ENCODE assay signal across 22 cellular contexts in the genomic region with DNA sequence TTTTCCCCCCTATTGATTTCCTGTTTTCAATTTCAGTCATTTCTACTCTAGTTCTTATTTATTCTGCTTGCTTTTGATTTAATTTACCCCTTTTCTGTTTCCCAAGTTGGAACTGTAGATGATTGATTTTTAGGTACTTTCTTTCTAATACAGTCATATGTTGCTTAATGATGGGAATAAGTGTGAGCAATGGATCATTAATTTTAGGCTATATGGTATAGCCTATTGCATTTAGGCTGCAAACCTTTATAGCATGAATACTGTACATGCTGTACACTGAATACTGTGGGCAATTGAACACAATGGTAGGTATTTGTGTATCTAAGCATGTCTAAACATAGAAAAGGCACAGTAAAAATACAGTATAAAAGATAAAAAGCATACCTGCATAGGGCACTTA. TPM values are rescaled to one million over a fixed set of nuclear protein-coding genes. Genes with fewer than 3 reads are reported as not detected.
DNase-seq lines count a peak whose midpoint lies in the region; ATAC-seq lines count a peak whose summit lies in the region.
"Had no signal": no experiment of that assay in that cellular context is flagged by ENCODE, and none has a peak within 500 bp of the region (broad histone marks: within the 10 kb centered on the region; RNA-seq: fewer than 3 reads in every experiment).

No MANE protein-coding gene starts in this region.

- H2BK5ac ChIP-seq in mesenchymal stem cell (ENCODE audit: low read depth, low read length, poor library complexity, severe bottlenecking): peak overlapping the region; percentile 79

- H3K18ac ChIP-seq in mesenchymal stem cell (ENCODE audit: low read depth in 1 of 2, low read length in 2 of 2): no peak overlapping the region

- peaks cover 28% of the 10 kb centered on the region for H3K36me3 ChIP-seq in CD4-positive, CD25-positive, alpha-beta regulatory T cell (ENCODE audit: control insufficient read depth, insufficient read depth, low read length)
- H3K36me3 ChIP-seq in mesenchymal stem cell (ENCODE audit: control insufficient read depth in 1 of 2, insufficient read depth in 2 of 2, low read depth in 1 of 2, low read length in 2 of 2): peaks cover 9 to 64% of the 10 kb centered on the region in 2 experiments

- H3K4ac ChIP-seq in mesenchymal stem cell (ENCODE audit: low read depth in 1 of 2, low read length in 2 of 2): no peak overlapping the region

- peaks cover 16% of the 10 kb centered on the region for H3K4me1 Mint-ChIP-seq in activated CD4-positive, alpha-beta T cell treated with anti-CD3 and anti-CD28 coated beads, Interleukin-2, amount 10 ng/mL, durations not matched to agents 24 days and 14 days
- peaks cover 19 to 35% (median 30%) of the 10 kb centered on the region in 4 donors for H3K4me1 Mint-ChIP-seq in CD4-positive, CD25-positive, alpha-beta regulatory T cell

- no peak overlapping the region for H4K91ac ChIP-seq in mesenchymal stem cell (ENCODE audit: low read length)

- H3K4me3 ChIP-seq in CD4-positive, CD25-positive, alpha-beta regulatory T cell (ENCODE audit: low read depth, low read length): peak overlapping the region; percentile 14
- H3K4me3 ChIP-seq in mesenchymal stem cell (ENCODE audit: insufficient read depth in 1 of 2, low read depth in 1 of 2, low read length in 2 of 2) (no peak overlapping the region), right cardiac atrium (ENCODE audit: low read length) (no peak overlapping the region)
- H3K4me3 ChIP-seq: A549; BLaER1 treated with 17β-estradiol and CSF1 and Interleukin-3, amounts not matched to agents 10 nM and 100 nM; GM23248 had no signal

- no peak overlapping the region for H3K4me3 Mint-ChIP-seq in activated CD4-positive, alpha-beta T cell treated with anti-CD3 and anti-CD28 coated beads, Interleukin-2, amount 10 ng/mL, durations not matched to agents 24 days and 14 days
- peak overlapping the region in 1 of 4 donors; percentile 44 for H3K4me3 Mint-ChIP-seq in CD4-positive, CD25-positive, alpha-beta regulatory T cell
- H3K4me3 Mint-ChIP-seq: CD14-positive monocyte; CD4-positive, alpha-beta memory T cell; H9 had no signal

- H4K8ac ChIP-seq in mesenchymal stem cell (ENCODE audit: low read length): no peak overlapping the region

- H3K9me3 Mint-ChIP-seq in activated CD4-positive, alpha-beta T cell treated with anti-CD3 and anti-CD28 coated beads, Interleukin-2, amount 10 ng/mL, durations not matched to agents 24 days and 14 days: peaks cover 19% of the 10 kb centered on the region
- peaks cover 0 to 15% (median 7%) of the 10 kb centered on the region in 7 donors for H3K9me3 Mint-ChIP-seq in CD4-positive, CD25-positive, alpha-beta regulatory T cell

- no peak overlapping the region for H2AFZ ChIP-seq in mesenchymal stem cell (ENCODE audit: low read depth, low read length)
- H2AFZ ChIP-seq: GM23248 had no signal

- peaks cover 6% of the 10 kb centered on the region for H3K4me1 ChIP-seq in CD4-positive, CD25-positive, alpha-beta regulatory T cell (ENCODE audit: control insufficient read depth, insufficient read depth, low read length, poor library complexity, severe bottlenecking)
- H3K4me1 ChIP-seq in mesenchymal stem cell (ENCODE audit: control insufficient read depth, insufficient read depth, low read depth, low read length) (no peaks in the 10 kb centered on the region), right cardiac atrium (ENCODE audit: control insufficient read depth, insufficient read depth, low read length) (no peaks in the 10 kb centered on the region)
- H3K4me1 ChIP-seq: BE2C had no signal

- ATAC-seq in CD4-positive, CD25-positive, alpha-beta regulatory T cell (ENCODE audit: low read depth in 2 of 2): no peak
- ATAC-seq in GM18907 (IDR thresholded peaks at IDR 0.05; ENCODE audit: unreplicated experiment): peak; percentile 52
- ATAC-seq in right cardiac atrium: no peak
- ATAC-seq: A549, HCT116 had no signal

- H3K23ac ChIP-seq in mesenchymal stem cell (ENCODE audit: low read length in 2 of 2): no peak overlapping the region

- H2AK5ac ChIP-seq in mesenchymal stem cell (ENCODE audit: low read length, severe bottlenecking): no peak overlapping the region

- intact Hi-C loops in activated CD4-positive, alpha-beta T cell treated with anti-CD3 and anti-CD28 coated beads, Interleukin-2, amount 10 ng/mL, durations not matched to agents 24 days and 14 days (cut with micrococcal nuclease): no loop called here
- intact Hi-C loops in right cardiac atrium (cut with DNase I): no loop called here

- peak overlapping the region; percentile 36 for H3K27ac Mint-ChIP-seq in activated CD4-positive, alpha-beta T cell treated with anti-CD3 and anti-CD28 coated beads, Interleukin-2, amount 10 ng/mL, durations not matched to agents 24 days and 14 days
- peak overlapping the region in 1 of 3 donors; percentile 43 for H3K27ac Mint-ChIP-seq in CD4-positive, CD25-positive, alpha-beta regulatory T cell
- H3K27ac Mint-ChIP-seq: CD14-positive monocyte; CD4-positive, alpha-beta memory T cell; H9 had no signal

- no peaks in the 10 kb centered on the region for H3K27me3 Mint-ChIP-seq in activated CD4-positive, alpha-beta T cell treated with anti-CD3 and anti-CD28 coated beads, Interleukin-2, amount 10 ng/mL, durations not matched to agents 24 days and 14 days
- H3K27me3 Mint-ChIP-seq in CD4-positive, CD25-positive, alpha-beta regulatory T cell: no peaks in the 10 kb centered on the region
- H3K27me3 Mint-ChIP-seq: CD4-positive, alpha-beta memory T cell had no signal

- H3K36me3 Mint-ChIP-seq in activated CD4-positive, alpha-beta T cell treated with anti-CD3 and anti-CD28 coated beads, Interleukin-2, amount 10 ng/mL, durations not matched to agents 24 days and 14 days (ENCODE audit: low read depth): peaks cover 85% of the 10 kb centered on the region
- H3K36me3 Mint-ChIP-seq in CD4-positive, CD25-positive, alpha-beta regulatory T cell: peaks cover 74% of the 10 kb centered on the region

- H2BK15ac ChIP-seq in mesenchymal stem cell (ENCODE audit: low read depth, poor library complexity, severe bottlenecking): no peak overlapping the region

- H2BK120ac ChIP-seq in mesenchymal stem cell (ENCODE audit: low read depth, low read length): no peak overlapping the region

- H3K9me3 ChIP-seq in CD4-positive, CD25-positive, alpha-beta regulatory T cell (ENCODE audit: control insufficient read depth in 2 of 2, low read length in 2 of 2): peaks cover 4 to 5% of the 10 kb centered on the region in 2 experiments
- H3K9me3 ChIP-seq in mesenchymal stem cell (ENCODE audit: control insufficient read depth, low read length): peaks cover 57% of the 10 kb centered on the region
- peaks cover 2% of the 10 kb centered on the region for H3K9me3 ChIP-seq in right cardiac atrium (ENCODE audit: control insufficient read depth, low read length)
- H3K9me3 ChIP-seq: BE2C had no signal

- H3K4me2 ChIP-seq in mesenchymal stem cell (ENCODE audit: low read length, poor library complexity, severe bottlenecking): no peak overlapping the region
- H3K4me2 ChIP-seq: A549; BLaER1 treated with 17β-estradiol and CSF1 and Interleukin-3, amounts not matched to agents 10 nM and 100 nM had no signal

- no peak overlapping the region for H3K14ac ChIP-seq in mesenchymal stem cell (ENCODE audit: low read length in 2 of 2)

- peaks cover 18% of the 10 kb centered on the region for H3K79me1 ChIP-seq in mesenchymal stem cell (replicated peaks; ENCODE audit: low read length, poor library complexity, severe bottlenecking)

- no peak overlapping the region for H3K27ac ChIP-seq in CD4-positive, CD25-positive, alpha-beta regulatory T cell (ENCODE audit: insufficient read depth, low read length, poor library complexity, severe bottlenecking)
- H3K27ac ChIP-seq in mesenchymal stem cell (ENCODE audit: low read length, poor library complexity, severe bottlenecking) (no peak overlapping the region), right cardiac atrium (ENCODE audit: low read length) (no peak overlapping the region)
- H3K27ac ChIP-seq: A549; BLaER1 treated with 17β-estradiol and CSF1 and Interleukin-3, amounts not matched to agents 10 nM and 100 nM; GM23248 had no signal

- DNase-seq in activated CD4-positive, alpha-beta T cell treated with anti-CD3 and anti-CD28 coated beads, Interleukin-2, amount 10 ng/mL, durations not matched to agents 24 days and 14 days: no peak
- no peak for DNase-seq in activated CD4-positive, alpha-beta T cell treated with anti-CD3 and anti-CD28 coated beads for 4 hours
- DNase-seq in CD4-positive, CD25-positive, alpha-beta regulatory T cell: no peak
- no peak for DNase-seq in mesenchymal stem cell
- DNase-seq in NCI-H1930 (lab: John Stamatoyannopoulos, UW): no peak
- no peak for DNase-seq in right cardiac atrium
- DNase-seq: 8988T; ACHN; AML-193; BE2C; Calu3; CD4-positive, alpha-beta memory T cell; COR-L47; DMS153; DND-41; GM23248; H9 had no signal

- H3K27me3 ChIP-seq in CD4-positive, CD25-positive, alpha-beta regulatory T cell (ENCODE audit: control insufficient read depth, insufficient read depth, low read length): no peaks in the 10 kb centered on the region
- no peaks in the 10 kb centered on the region for H3K27me3 ChIP-seq in mesenchymal stem cell (ENCODE audit: control insufficient read depth in 1 of 2, insufficient read depth in 1 of 2, low read length in 2 of 2)
- H3K27me3 ChIP-seq in right cardiac atrium (ENCODE audit: control insufficient read depth, insufficient read depth): no peaks in the 10 kb centered on the region
- H3K27me3 ChIP-seq: BE2C; BLaER1 treated with 17β-estradiol and CSF1 and Interleukin-3, amounts not matched to agents 10 nM and 100 nM had no signal

- no peak overlapping the region for H2BK12ac ChIP-seq in mesenchymal stem cell (ENCODE audit: low read length in 2 of 2)

- no peak overlapping the region for H3K9ac ChIP-seq in mesenchymal stem cell (ENCODE audit: low read length)
- H3K9ac ChIP-seq: BLaER1 treated with 17β-estradiol and CSF1 and Interleukin-3, amounts not matched to agents 10 nM and 100 nM; GM23248 had no signal

RNA-seq across cellular contexts. Expression of a gene that starts 44.9 kb away (rescaled TPM):
- 68.9 and 71.6 TPM in 2 replicates for total RNA-seq in activated CD4-positive, alpha-beta T cell treated with anti-CD3 and anti-CD28 coated beads, Interleukin-2, amount 10 ng/mL, durations not matched to agents 24 days and 14 days
- 23.3 TPM for total RNA-seq in CD4-positive, CD25-positive, alpha-beta regulatory T cell
- polyA plus RNA-seq in CD4-positive, CD25-positive, alpha-beta regulatory T cell: 10 to 100 TPM; 10.5 to 15.1 (median 13.7) TPM
- 66.7 TPM for polyA plus RNA-seq in mesenchymal stem cell (2013, experiment 1 of 2)
- polyA plus RNA-seq in mesenchymal stem cell (2013, experiment 2 of 2): 66.3 TPM
- total RNA-seq in right cardiac atrium: 10 to 100 TPM; 14.8 to 20.2 (median 15.3) TPM
- polyA plus RNA-seq in right cardiac atrium: 13.2 TPM
